In the genomic region with DNA sequence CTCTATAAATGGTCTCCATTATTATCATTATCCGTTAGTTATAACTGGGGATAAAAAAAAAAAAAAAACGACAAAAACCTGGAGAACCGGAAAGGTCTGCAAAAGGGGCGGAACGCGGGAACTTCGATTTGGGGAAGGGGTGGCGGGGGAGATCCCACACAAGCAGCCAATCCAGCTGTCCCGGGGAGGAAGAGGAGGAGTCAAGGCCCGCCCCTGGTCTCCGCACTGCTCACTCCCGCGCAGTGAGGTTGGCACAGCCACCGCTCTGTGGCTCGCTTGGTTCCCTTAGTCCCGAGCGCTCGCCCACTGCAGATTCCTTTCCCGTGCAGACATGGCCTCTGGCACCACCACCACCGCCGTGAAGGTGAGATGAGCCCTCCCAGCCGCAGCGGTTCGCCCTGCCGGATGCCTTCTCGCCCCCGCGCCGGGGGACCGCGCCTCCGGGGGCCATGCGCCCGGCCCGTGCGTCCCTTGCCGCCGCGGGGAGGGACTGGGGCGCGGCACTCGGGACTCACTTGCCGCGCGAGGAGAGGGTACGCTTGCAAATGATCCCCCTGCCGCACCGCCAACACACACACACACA, we compare ENCODE assay signal across 8 cellular contexts. TPM values are rescaled to one million over a fixed set of nuclear protein-coding genes. Genes with fewer than 3 reads are reported as not detected.
A peak's percentile ranks its signal among the peaks of the same experiment; 100 is the strongest.
DNase-seq lines count a peak whose midpoint lies in the region; ATAC-seq, FAIRE-seq and TF ChIP-seq lines count a peak whose summit lies in the region.

A gene (plus strand): TSS at position 219 of the 583 bp plus-strand sequence. CDS start 113 bp downstream, at position 332.

- no peaks in the 10 kb centered on the region for H3K9me3 Mint-ChIP-seq in activated naive CD8-positive, alpha-beta T cell treated with anti-CD3 and anti-CD28 coated beads for 36 hours

- ATAC-seq in Right ventricle myocardium superior (ENCODE audit: poor library complexity) (peak; percentile 99), pancreas (peak; percentile 95 to 98 (median 96))

- WGBS in pancreas, 2 donors = 0% methylated on average over 28 to 48 of the region's 48 CpGs
- WGBS in thymus = under 1% methylated on average over 48 of the region's 48 CpGs

- DNase-seq in H7 (peak; percentile 95), SK-N-DZ (ENCODE audit: low spot score) (peak; percentile 76), Right ventricle myocardium superior (peak; percentile 95), pancreas (peak; percentile 89 to 96 (median 94))
- DNase-seq in activated naive CD8-positive, alpha-beta T cell treated with anti-CD3 and anti-CD28 coated beads for 36 hours = peak; percentile 81

- H2AFZ ChIP-seq in Loucy (ENCODE audit: low read length) = peak within 1 kb of the TSS; percentile 95

- peaks cover 59% of the 10 kb centered on the region for H3K79me2 ChIP-seq in Loucy (ENCODE audit: insufficient read depth, low read length)

- H3K4me1 Mint-ChIP-seq in activated naive CD8-positive, alpha-beta T cell treated with anti-CD3 and anti-CD28 coated beads for 36 hours = peaks cover 36% of the 10 kb centered on the region

- no peaks in the 10 kb centered on the region for H3K9me2 ChIP-seq in Loucy (replicated peaks; ENCODE audit: low read depth, low read length)

- H4K20me1 ChIP-seq in Loucy (ENCODE audit: insufficient read depth, low read length, poor library complexity, severe bottlenecking) = peaks cover 24% of the 10 kb centered on the region

- TF ChIP-seq CTCF in Loucy (conservative IDR thresholded peaks at IDR 0.05; ENCODE audit: low read length) (no peak), pancreas (IDR thresholded peaks at IDR 0.05) (no peak)

- H3K4me1 ChIP-seq in ES-I3 (ENCODE audit: insufficient read depth, low read length) (peaks cover 13% of the 10 kb centered on the region), Loucy (ENCODE audit: insufficient read depth, low read length, poor library complexity, severe bottlenecking) (peaks cover 31% of the 10 kb centered on the region), pancreas (peaks cover 6 to 18% (median 7%) of the 10 kb centered on the region in 3 donors), thymus (ENCODE audit: control insufficient read depth, insufficient read depth, low read length) (no peaks in the 10 kb centered on the region)

- H3K27ac ChIP-seq in pancreas (peak within 1 kb of the TSS; percentile 71 to 88 (median 84)), thymus (ENCODE audit: low read depth) (peak within 1 kb of the TSS; percentile 90)

- H3K36me3 Mint-ChIP-seq in activated naive CD8-positive, alpha-beta T cell treated with anti-CD3 and anti-CD28 coated beads for 36 hours = peaks cover 31% of the 10 kb centered on the region

- H3K27me3 ChIP-seq in H7 (ENCODE audit: control insufficient read depth, insufficient read depth, low read length) = peaks cover 8% of the 10 kb centered on the region; the same call in 1 of the 2 replicates
- H3K27me3 ChIP-seq in Loucy (ENCODE audit: insufficient read depth, low read length, poor library complexity, severe bottlenecking) = no peaks in the 10 kb centered on the region
- no peaks in the 10 kb centered on the region for H3K27me3 ChIP-seq in pancreas
- no peaks in the 10 kb centered on the region for H3K27me3 ChIP-seq in thymus (ENCODE audit: control insufficient read depth, insufficient read depth)

- H3K4me3 ChIP-seq in H7 (ENCODE audit: insufficient read depth, low read depth, low read length) = peak within 1 kb of the TSS; percentile 82
- H3K4me3 ChIP-seq in Loucy (ENCODE audit: low read length, poor library complexity, severe bottlenecking) = peak within 1 kb of the TSS; percentile 79
- H3K4me3 ChIP-seq in pancreas = peak within 1 kb of the TSS; percentile 69 to 80 (median 76)
- H3K4me3 ChIP-seq in thymus (ENCODE audit: low read length) = peak within 1 kb of the TSS; percentile 85

- H3K36me3 ChIP-seq in ES-I3 (ENCODE audit: insufficient read depth, low read length) (no peaks in the 10 kb centered on the region), H7 (replicated peaks; ENCODE audit: control insufficient read depth, insufficient read depth, low read length) (peaks cover 6% of the 10 kb centered on the region), Loucy (ENCODE audit: insufficient read depth, low read length) (no peaks in the 10 kb centered on the region), pancreas (no peaks in the 10 kb centered on the region), thymus (ENCODE audit: control insufficient read depth, insufficient read depth) (no peaks in the 10 kb centered on the region)

- H3K9ac ChIP-seq in ES-I3 (ENCODE audit: low read depth, low read length) (peak within 1 kb of the TSS; percentile 91), Loucy (ENCODE audit: low read depth, low read length, poor library complexity, severe bottlenecking) (peak within 1 kb of the TSS; percentile 91)

- H3K9me3 ChIP-seq in ES-I3 (ENCODE audit: control insufficient read depth, insufficient read depth, low read length) (no peaks in the 10 kb centered on the region), Loucy (ENCODE audit: insufficient read depth, low read depth, low read length) (no peaks in the 10 kb centered on the region), pancreas (no peaks in the 10 kb centered on the region), thymus (ENCODE audit: control insufficient read depth) (no peaks in the 10 kb centered on the region)

- H3K4me3 Mint-ChIP-seq in activated naive CD8-positive, alpha-beta T cell treated with anti-CD3 and anti-CD28 coated beads for 36 hours = peak within 1 kb of the TSS; percentile 100

- H3F3A ChIP-seq in Loucy (ENCODE audit: low read depth) = no peaks in the 10 kb centered on the region

- peak; percentile 82 for FAIRE-seq in pancreas (lab: Jason Lieb, UNC)

- peak within 1 kb of the TSS; percentile 100 for H3K27ac Mint-ChIP-seq in activated naive CD8-positive, alpha-beta T cell treated with anti-CD3 and anti-CD28 coated beads for 36 hours

- H3K4me2 ChIP-seq in Loucy (ENCODE audit: low read depth, low read length, poor library complexity, severe bottlenecking) = peak within 1 kb of the TSS; percentile 88

- intact Hi-C loops in Right ventricle myocardium superior (cut with DNase I) (loop anchor here (2.0 kb wide), 1 partner anchor 466 kb away; no protein-coding TSS in a partner anchor), pancreas (cut with DNase I) (no loop called here)

- peaks cover 15% of the 10 kb centered on the region for H3K27me3 Mint-ChIP-seq in activated naive CD8-positive, alpha-beta T cell treated with anti-CD3 and anti-CD28 coated beads for 36 hours

RNA-seq across cellular contexts. Expression of the gene that starts here (rescaled TPM):
- 34.0 and 38.3 TPM in 2 replicates for total RNA-seq in H7 (2014; rRNA removed; shearing (Covaris generic))
- polyA plus RNA-seq in SK-N-DZ (2014; cell fraction: cytosol; rRNA removed) = 14.9 and 20.7 TPM in 2 replicates
- polyA plus RNA-seq in SK-N-DZ (2014; cell fraction: nucleus; rRNA removed) = 6.3 and 6.9 TPM in 2 replicates
- 100 to 1,000 TPM in 1 of 2 experiments, 10 to 100 TPM in 1; 87.5 to 105 TPM for total RNA-seq in activated naive CD8-positive, alpha-beta T cell treated with anti-CD3 and anti-CD28 coated beads for 36 hours
- total RNA-seq in Right ventricle myocardium superior (21.2 TPM), pancreas (10 to 100 TPM; 13.3 to 26.7 (median 18.6) TPM)
- polyA plus RNA-seq in pancreas (1 to 10 TPM; 4.7 to 6.5 TPM), thymus (12.4 TPM)

Comparison
In these comparisons a context has a peak if more than half of its experiments do, and no peak if none do; other contexts are left out.
1. Peak in every context shown above with its lines: DNase-seq, ATAC-seq, H3K4me3 ChIP-seq and H3K27ac ChIP-seq.